In genomic region chr1:224029286-224030025, GRCh38 we compare ENCODE assay signal across 8 cellular contexts.
DNase-seq lines count a peak whose midpoint lies in the region; ATAC-seq and TF ChIP-seq lines count a peak whose summit lies in the region.
"Not testable (repeated sequence)": the region's sequence is repeated elsewhere in the genome, so short reads cannot be mapped to it uniquely, and the experiment has no call there.

No MANE protein-coding gene starts in this region.

- not testable (repeated sequence) for H3K27ac ChIP-seq in foreskin keratinocyte, upper lobe of right lung

- ATAC-seq in GM18511 (IDR thresholded peaks at IDR 0.05; ENCODE audit: unreplicated experiment) (peak; percentile 95), GM19397 (IDR thresholded peaks at IDR 0.05; ENCODE audit: unreplicated experiment) (peak; percentile 84), GM21723 (IDR thresholded peaks at IDR 0.05; ENCODE audit: unreplicated experiment) (peak; percentile 89), HG02885 (IDR thresholded peaks at IDR 0.05; ENCODE audit: poor library complexity, unreplicated experiment) (peak; percentile 94), HG03280 (IDR thresholded peaks at IDR 0.05; ENCODE audit: unreplicated experiment) (peak; percentile 81), foreskin keratinocyte (peak; percentile 16), upper lobe of right lung (peak; percentile 74)

- DNase-seq in NCI-H69 (lab: John Stamatoyannopoulos, UW): peak; percentile 84
- DNase-seq in foreskin keratinocyte, upper lobe of right lung: not testable (repeated sequence)

- not testable (repeated sequence) for H3K27me3 ChIP-seq in foreskin keratinocyte, upper lobe of right lung

- not testable (repeated sequence) for TF ChIP-seq CTCF in foreskin keratinocyte (conservative IDR thresholded peaks at IDR 0.05); upper lobe of right lung (IDR thresholded peaks at IDR 0.05)

- H3K36me3 ChIP-seq in upper lobe of right lung: not testable (repeated sequence)

- H3K9me3 ChIP-seq in upper lobe of right lung: not testable (repeated sequence)

- intact Hi-C loops in upper lobe of right lung (cut with DNase I): not testable (repeated sequence)

- H3K4me3 ChIP-seq in upper lobe of right lung: not testable (repeated sequence)

- H3K4me1 ChIP-seq in foreskin keratinocyte, upper lobe of right lung: not testable (repeated sequence)

Comparison
In these comparisons a context has a peak if more than half of its experiments do, and no peak if none do; other contexts are left out.
1. ATAC-seq: peak in every context shown above with its lines; median percentile 95 in GM18511; 94 in HG02885; 89 in GM21723; 84 in GM19397; 81 in HG03280; 74 in upper lobe of right lung; 16 in foreskin keratinocyte.